10 cellular contexts compared by ENCODE assay signal in the genomic region with DNA sequence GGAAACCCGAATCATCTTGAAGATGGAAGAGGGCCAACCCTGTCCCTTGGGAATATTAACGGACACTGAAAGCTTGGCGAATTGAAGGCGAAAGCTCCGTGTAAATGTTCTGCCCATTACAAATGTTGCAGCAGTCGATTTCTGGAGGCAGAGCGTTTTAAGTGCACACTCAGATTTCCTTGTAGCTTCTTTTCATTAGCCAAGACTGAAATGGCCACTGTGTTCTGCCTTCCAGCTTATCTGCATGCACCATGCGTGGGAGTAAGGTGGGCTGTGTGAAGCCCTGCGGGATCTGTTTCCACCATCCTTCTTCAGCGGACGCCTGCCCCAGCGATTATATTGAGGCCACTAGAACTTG. TPM values are rescaled to one million over a fixed set of nuclear protein-coding genes. Genes with fewer than 3 reads are reported as not detected.
DNase-seq lines count a peak whose midpoint lies in the region; ATAC-seq, FAIRE-seq and TF ChIP-seq lines count a peak whose summit lies in the region.
"Had no signal": no experiment of that assay in that cellular context is flagged by ENCODE, and none has a peak within 500 bp of the region (broad histone marks: within the 10 kb centered on the region; RNA-seq: fewer than 3 reads in every experiment).

No MANE protein-coding gene starts in this region.

- WGBS in neuronal stem cell (ENCODE audit: extremely low coverage in 2 of 2, insufficient read length in 2 of 2, insufficient replicate concordance in 1 of 2), 2 donors, result no CpG with 5 or more reads among the region's 12 CpGs

- H3K14ac ChIP-seq in neuronal stem cell (ENCODE audit: low read length), result no peak overlapping the region

- CTCF ChIA-PET in activated CD8-positive, alpha-beta T cell treated with anti-CD3 and anti-CD28 coated beads for 36 hours (lab: Charles Lee), result no interaction called here

- H3K4me3 Mint-ChIP-seq in activated CD8-positive, alpha-beta T cell treated with anti-CD3 and anti-CD28 coated beads for 36 hours, result peak overlapping the region; percentile 97

- TF ChIP-seq CTCF in 22Rv1 (IDR thresholded peaks at IDR 0.05) (no peak), keratinocyte (optimal IDR thresholded peaks at IDR 0.05 in 1 of 3, IDR thresholded peaks at IDR 0.05 in 1 of 3, conservative IDR thresholded peaks at IDR 0.05 in 1 of 3; ENCODE audit: extremely low read depth in 1 of 3, insufficient read depth in 2 of 3, low read length in 3 of 3) (no peak)
- TF ChIP-seq CTCF in activated CD8-positive, alpha-beta T cell treated with anti-CD3 and anti-CD28 coated beads for 36 hours (IDR thresholded peaks at IDR 0.05), result no peak

- no peak overlapping the region for H4K91ac ChIP-seq in neuronal stem cell (ENCODE audit: low read depth, low read length, poor library complexity)

- peak overlapping the region; percentile 2; the same call in 1 of the 2 replicates for H3K9ac ChIP-seq in ES-I3 (ENCODE audit: low read depth, low read length)
- H3K9ac ChIP-seq in keratinocyte (ENCODE audit: control insufficient read depth, extremely low read depth, insufficient read depth, low read length), result no peak overlapping the region
- no peak overlapping the region for H3K9ac ChIP-seq in neuronal stem cell (ENCODE audit: low read depth, low read length, poor library complexity)

- peak overlapping the region; percentile 98 for H3K27ac Mint-ChIP-seq in activated CD8-positive, alpha-beta T cell treated with anti-CD3 and anti-CD28 coated beads for 36 hours

- H3K27me3 ChIP-seq in keratinocyte (ENCODE audit: control insufficient read depth, extremely low read depth, insufficient read depth, low read length) (no peaks in the 10 kb centered on the region), neuronal stem cell (ENCODE audit: control insufficient read depth in 3 of 3, insufficient read depth in 3 of 3, low read depth in 1 of 3, low read length in 3 of 3) (no peaks in the 10 kb centered on the region)

- peaks cover 4% of the 10 kb centered on the region; the same call in 1 of the 2 replicates for H3K4me1 ChIP-seq in ES-I3 (ENCODE audit: insufficient read depth, low read length)
- peaks cover 11% of the 10 kb centered on the region for H3K4me1 ChIP-seq in keratinocyte (ENCODE audit: control insufficient read depth, extremely low read depth, insufficient read depth, low read length)
- peaks cover 5 to 7% of the 10 kb centered on the region in 2 donors for H3K4me1 ChIP-seq in neuronal stem cell (ENCODE audit: control insufficient read depth in 2 of 2, insufficient read depth in 1 of 2, low read depth in 1 of 2, low read length in 2 of 2)

- H3K4me2 ChIP-seq in keratinocyte (ENCODE audit: control insufficient read depth, extremely low read depth, insufficient read depth, low read depth, low read length), result peak overlapping the region; percentile 27
- H3K4me2 ChIP-seq in neuronal stem cell (ENCODE audit: insufficient read depth, low read length, poor library complexity, severe bottlenecking), result no peak overlapping the region

- intact Hi-C loops in activated CD8-positive, alpha-beta T cell treated with anti-CD3 and anti-CD28 coated beads for 36 hours (cut with micrococcal nuclease), result loop anchor here (2.0 kb wide), 1 partner anchor 23 kb away; no protein-coding TSS in a partner anchor

- no peak overlapping the region for H2BK120ac ChIP-seq in neuronal stem cell (ENCODE audit: low read depth, low read length)

- no peak overlapping the region for H4K8ac ChIP-seq in neuronal stem cell (ENCODE audit: low read depth, low read length)

- H2BK15ac ChIP-seq in neuronal stem cell (ENCODE audit: low read length), result no peak overlapping the region

- ATAC-seq in activated CD8-positive, alpha-beta T cell treated with anti-CD3 and anti-CD28 coated beads for 36 hours, result no peak
- ATAC-seq in HG02763 (IDR thresholded peaks at IDR 0.05; ENCODE audit: unreplicated experiment), result no peak
- no peak for ATAC-seq in GM18517 (IDR thresholded peaks at IDR 0.05; ENCODE audit: unreplicated experiment)
- ATAC-seq: esophagus mucosa had no signal

- peaks cover 16% of the 10 kb centered on the region for H3K4me1 Mint-ChIP-seq in activated CD8-positive, alpha-beta T cell treated with anti-CD3 and anti-CD28 coated beads for 36 hours (ENCODE audit: low read depth)

- peak overlapping the region; percentile 94 for H3K27ac ChIP-seq in 22Rv1
- H3K27ac ChIP-seq in keratinocyte (ENCODE audit: control insufficient read depth, insufficient read depth, low read length), result no peak overlapping the region
- no peak overlapping the region for H3K27ac ChIP-seq in neuronal stem cell (replicated peaks; ENCODE audit: low read length)

- no peaks in the 10 kb centered on the region for H3K9me3 Mint-ChIP-seq in activated CD8-positive, alpha-beta T cell treated with anti-CD3 and anti-CD28 coated beads for 36 hours

- FAIRE-seq in keratinocyte (lab: Jason Lieb, UNC) (peak; percentile 20), GM12891 (lab: Jason Lieb, UNC) (no peak)

- H3K23ac ChIP-seq in neuronal stem cell (ENCODE audit: low read depth, low read length, poor library complexity), result no peak overlapping the region

- no peaks in the 10 kb centered on the region for H3K9me1 ChIP-seq in keratinocyte (ENCODE audit: control insufficient read depth, extremely low read depth, insufficient read depth, low read length)

- no peaks in the 10 kb centered on the region for H3K79me1 ChIP-seq in neuronal stem cell (ENCODE audit: low read depth, low read length)

- H2AK5ac ChIP-seq in neuronal stem cell (ENCODE audit: low read depth, low read length), result no peak overlapping the region

- DNase-seq in activated CD8-positive, alpha-beta T cell treated with anti-CD3 and anti-CD28 coated beads for 36 hours, result no peak
- DNase-seq in keratinocyte (ENCODE audit: low read depth, low spot score) (no peak), neuronal stem cell (ENCODE audit: low spot score) (no peak), GM12891 (ENCODE audit: insufficient read length, low spot score) (no peak)
- DNase-seq: NCI-H1436 treated with DMSO at 0.1 percent for 48 hours had no signal

- peaks cover 9% of the 10 kb centered on the region for H3K79me2 ChIP-seq in keratinocyte (ENCODE audit: control insufficient read depth, insufficient read depth, low read length)

- H3K18ac ChIP-seq in neuronal stem cell (ENCODE audit: low read length), result no peak overlapping the region

- no peak overlapping the region for H2BK12ac ChIP-seq in neuronal stem cell (ENCODE audit: low read length)

- no peak overlapping the region for H2BK5ac ChIP-seq in neuronal stem cell (ENCODE audit: low read length)

- H3K36me3 Mint-ChIP-seq in activated CD8-positive, alpha-beta T cell treated with anti-CD3 and anti-CD28 coated beads for 36 hours (ENCODE audit: low read depth), result peaks cover 9% of the 10 kb centered on the region

- no peaks in the 10 kb centered on the region for H3K27me3 Mint-ChIP-seq in activated CD8-positive, alpha-beta T cell treated with anti-CD3 and anti-CD28 coated beads for 36 hours

- dilution Hi-C loops in keratinocyte (cut with MboI; ENCODE audit: extremely low pct_ligation_motif_present, low sequenced_read_pairs), result no loop called here

- H3K36me3 ChIP-seq in ES-I3 (ENCODE audit: insufficient read depth, low read length) (no peaks in the 10 kb centered on the region), keratinocyte (ENCODE audit: control insufficient read depth in 2 of 2, extremely low read depth in 1 of 2, insufficient read depth in 2 of 2, low read length in 2 of 2) (no peaks in the 10 kb centered on the region), neuronal stem cell (replicated peaks in 1 of 2; ENCODE audit: control insufficient read depth in 2 of 2, insufficient read depth in 2 of 2, low read length in 2 of 2) (peaks cover 0 to 2% of the 10 kb centered on the region in 2 donors)

- H2AFZ ChIP-seq in keratinocyte (ENCODE audit: control insufficient read depth, low read length), result no peak overlapping the region
- H2AFZ ChIP-seq in neuronal stem cell (ENCODE audit: low read length), result no peak overlapping the region

- no peak overlapping the region for H3K4me3 ChIP-seq in keratinocyte (ENCODE audit: control insufficient read depth in 2 of 3, extremely low read depth in 1 of 3, insufficient read depth in 2 of 3, low read depth in 1 of 3, low read length in 3 of 3)
- H3K4me3 ChIP-seq in neuronal stem cell (ENCODE audit: low read length in 2 of 2), result no peak overlapping the region

- TF ChIP-seq POLR2A in GM12891 (IDR thresholded peaks at IDR 0.05; ENCODE audit: low read depth, low read length), result no peak

- no peak overlapping the region for H3K4ac ChIP-seq in neuronal stem cell (ENCODE audit: low read length)

- POLR2A ChIA-PET in activated CD8-positive, alpha-beta T cell treated with anti-CD3 and anti-CD28 coated beads for 36 hours (lab: Charles Lee), result interaction anchor here (0.6 to 0.8 kb wide), 2 partner anchors 13 to 84 kb away, joined by 3 read pairs; no protein-coding TSS in a partner anchor

- no peaks in the 10 kb centered on the region for H4K20me1 ChIP-seq in keratinocyte (ENCODE audit: control insufficient read depth, extremely low read depth, insufficient read depth, low read length)

- H3K9me3 ChIP-seq in ES-I3 (ENCODE audit: control insufficient read depth, insufficient read depth, low read length) (no peaks in the 10 kb centered on the region), keratinocyte (ENCODE audit: control insufficient read depth, low read depth, low read length) (no peaks in the 10 kb centered on the region), neuronal stem cell (replicated peaks in 1 of 2; ENCODE audit: control insufficient read depth in 2 of 2, insufficient read depth in 1 of 2, low read depth in 1 of 2, low read length in 2 of 2) (no peaks in the 10 kb centered on the region)

RNA-seq across cellular contexts. Expression of a gene that starts 1.3 kb away (rescaled TPM):
- 10 to 100 TPM; 21.3 to 26.9 TPM for total RNA-seq in activated CD8-positive, alpha-beta T cell treated with anti-CD3 and anti-CD28 coated beads for 36 hours
- 19.6 to 29.5 TPM (median 20.3 TPM) in 3 replicates for polyA plus RNA-seq in keratinocyte
- polyA plus RNA-seq in keratinocyte (2011; ENCODE audit: low read depth), result 44.6 TPM
- 19.7 and 34.7 TPM in 2 replicates for polyA plus RNA-seq in keratinocyte (2011; cell fraction: cytosol; rRNA removed)
- 5.9 and 11.1 TPM in 2 replicates for polyA plus RNA-seq in keratinocyte (2011; cell fraction: nucleus; rRNA removed)
- 27.6 and 29.7 TPM in 2 replicates for polyA plus RNA-seq in keratinocyte (2012; ENCODE audit: low replicate concordance)
- polyA minus RNA-seq in keratinocyte, result 1.6 to 3.2 TPM (median 1.7 TPM) in 3 replicates
- 6.7 TPM for polyA minus RNA-seq in keratinocyte (2011; cell fraction: cytosol; rRNA and poly(A)+ RNA removed)
- 1.9 and 2.2 TPM in 2 replicates for polyA minus RNA-seq in keratinocyte (2011; cell fraction: nucleus; rRNA and poly(A)+ RNA removed)
- polyA plus RNA-seq in neuronal stem cell (2013, experiment 1 of 2), result 56.0 TPM
- polyA plus RNA-seq in neuronal stem cell (2013, experiment 2 of 2), result 57.7 TPM
- polyA plus RNA-seq in GM12891 (2012; ENCODE audit: low read depth, missing spikeins), result 31.2 TPM

RNA-seq across cellular contexts. Expression of a gene that starts 52.5 kb away (rescaled TPM):
- 10 to 100 TPM; 34.8 to 36.9 TPM for total RNA-seq in activated CD8-positive, alpha-beta T cell treated with anti-CD3 and anti-CD28 coated beads for 36 hours
- 31.6 to 68.4 TPM (median 67.9 TPM) in 3 replicates for polyA plus RNA-seq in keratinocyte
- polyA plus RNA-seq in keratinocyte (2011; ENCODE audit: low read depth), result 27.3 TPM
- 34.7 and 72.0 TPM in 2 replicates for polyA plus RNA-seq in keratinocyte (2011; cell fraction: cytosol; rRNA removed)
- polyA plus RNA-seq in keratinocyte (2011; cell fraction: nucleus; rRNA removed), result 71.0 and 79.8 TPM in 2 replicates
- 29.7 and 44.1 TPM in 2 replicates for polyA plus RNA-seq in keratinocyte (2012; ENCODE audit: low replicate concordance)
- 57.1 to 113 TPM (median 102 TPM) in 3 replicates for polyA minus RNA-seq in keratinocyte
- 39.9 TPM for polyA minus RNA-seq in keratinocyte (2011; cell fraction: cytosol; rRNA and poly(A)+ RNA removed)
- 51.5 and 173 TPM in 2 replicates for polyA minus RNA-seq in keratinocyte (2011; cell fraction: nucleus; rRNA and poly(A)+ RNA removed)
- 37.6 TPM for polyA plus RNA-seq in neuronal stem cell (2013, experiment 1 of 2)
- polyA plus RNA-seq in neuronal stem cell (2013, experiment 2 of 2), result 34.7 TPM
- 42.4 TPM for polyA plus RNA-seq in GM12891 (2012; ENCODE audit: low read depth, missing spikeins)
